ENCODE assay signal across 1 cellular context in genomic region chr1:205344010-205344808, GRCh38.
TF ChIP-seq lines count a peak whose summit lies in the region.

No MANE protein-coding gene starts in this region.

TF ChIP-seq in HepG2, 621 proteins besides CTCF, POLR2A, EP300 and RAD21 (continued from another document):
- TF ChIP-seq, protein P1, sequence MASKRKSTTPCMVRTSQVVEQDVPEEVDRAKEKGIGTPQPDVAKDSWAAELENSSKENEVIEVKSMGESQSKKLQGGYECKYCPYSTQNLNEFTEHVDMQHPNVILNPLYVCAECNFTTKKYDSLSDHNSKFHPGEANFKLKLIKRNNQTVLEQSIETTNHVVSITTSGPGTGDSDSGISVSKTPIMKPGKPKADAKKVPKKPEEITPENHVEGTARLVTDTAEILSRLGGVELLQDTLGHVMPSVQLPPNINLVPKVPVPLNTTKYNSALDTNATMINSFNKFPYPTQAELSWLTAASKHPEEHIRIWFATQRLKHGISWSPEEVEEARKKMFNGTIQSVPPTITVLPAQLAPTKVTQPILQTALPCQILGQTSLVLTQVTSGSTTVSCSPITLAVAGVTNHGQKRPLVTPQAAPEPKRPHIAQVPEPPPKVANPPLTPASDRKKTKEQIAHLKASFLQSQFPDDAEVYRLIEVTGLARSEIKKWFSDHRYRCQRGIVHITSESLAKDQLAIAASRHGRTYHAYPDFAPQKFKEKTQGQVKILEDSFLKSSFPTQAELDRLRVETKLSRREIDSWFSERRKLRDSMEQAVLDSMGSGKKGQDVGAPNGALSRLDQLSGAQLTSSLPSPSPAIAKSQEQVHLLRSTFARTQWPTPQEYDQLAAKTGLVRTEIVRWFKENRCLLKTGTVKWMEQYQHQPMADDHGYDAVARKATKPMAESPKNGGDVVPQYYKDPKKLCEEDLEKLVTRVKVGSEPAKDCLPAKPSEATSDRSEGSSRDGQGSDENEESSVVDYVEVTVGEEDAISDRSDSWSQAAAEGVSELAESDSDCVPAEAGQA (IDR thresholded peaks at IDR 0.05; ENCODE audit: low read depth) = no peak
- TF ChIP-seq, protein P1 (CRISPR knock-in tag; IDR thresholded peaks at IDR 0.05; ENCODE audit: borderline replicate concordance) = no peak
- no peak for TF ChIP-seq ZNF569 (CRISPR knock-in tag; IDR thresholded peaks at IDR 0.05; ENCODE audit: borderline replicate concordance)
- TF ChIP-seq PPARG (CRISPR knock-in tag; conservative IDR thresholded peaks at IDR 0.05) = peak; percentile 44; the same call in 1 of the 2 replicates
- no peak for TF ChIP-seq CENPT (CRISPR knock-in tag; IDR thresholded peaks at IDR 0.05; ENCODE audit: low read depth)
- peak; percentile 41; the same call in 1 of the 2 replicates for TF ChIP-seq ZNF687 (CRISPR knock-in tag; IDR thresholded peaks at IDR 0.05)
- 0 out of 2 replicates have a peak, but pooled peaks have one; percentile 38 for TF ChIP-seq HOXA3 (CRISPR knock-in tag; IDR thresholded peaks at IDR 0.05)
- no peak for TF ChIP-seq RBM39 (IDR thresholded peaks at IDR 0.05; ENCODE audit: low read depth, low read length, poor library complexity, severe bottlenecking)
- TF ChIP-seq MAZ (IDR thresholded peaks at IDR 0.05; ENCODE audit: borderline replicate concordance, low read depth, low read length) = no peak
- TF ChIP-seq MAZ (CRISPR knock-in tag; IDR thresholded peaks at IDR 0.05; ENCODE audit: low read depth) = 0 out of 2 replicates have a peak, but pooled peaks have one; percentile 28
- no peak for TF ChIP-seq ATAD3A (CRISPR knock-in tag; IDR thresholded peaks at IDR 0.05)
- TF ChIP-seq MYC (CRISPR knock-in tag; IDR thresholded peaks at IDR 0.05; ENCODE audit: borderline replicate concordance) = peak; percentile 34; the same call in 1 of the 2 replicates
- no peak for TF ChIP-seq CEBPG (CRISPR knock-in tag; IDR thresholded peaks at IDR 0.05)
- peak; percentile 53 for TF ChIP-seq BCL6 (CRISPR knock-in tag; IDR thresholded peaks at IDR 0.05)
- TF ChIP-seq NFIB (CRISPR knock-in tag; IDR thresholded peaks at IDR 0.05; ENCODE audit: borderline replicate concordance) = no peak
- no peak for TF ChIP-seq SMAD9 (CRISPR knock-in tag; IDR thresholded peaks at IDR 0.05)
- peak; percentile 75 for TF ChIP-seq FOXP4 (CRISPR knock-in tag; IDR thresholded peaks at IDR 0.05)
- no peak for TF ChIP-seq NR1H2 (CRISPR knock-in tag; IDR thresholded peaks at IDR 0.05; ENCODE audit: borderline replicate concordance, low read depth)
- TF ChIP-seq RXRA (CRISPR knock-in tag; IDR thresholded peaks at IDR 0.05) = peak; percentile 52; the same call in 1 of the 2 replicates
- TF ChIP-seq FOSL2 (CRISPR knock-in tag; IDR thresholded peaks at IDR 0.05) = 0 out of 2 replicates have a peak, but pooled peaks have one; percentile 22
- no peak for TF ChIP-seq ZNF780A (CRISPR knock-in tag; IDR thresholded peaks at IDR 0.05)
- TF ChIP-seq ZNF441 (CRISPR knock-in tag; IDR thresholded peaks at IDR 0.05; ENCODE audit: borderline replicate concordance) = peak; percentile 97
- TF ChIP-seq, protein P2, sequence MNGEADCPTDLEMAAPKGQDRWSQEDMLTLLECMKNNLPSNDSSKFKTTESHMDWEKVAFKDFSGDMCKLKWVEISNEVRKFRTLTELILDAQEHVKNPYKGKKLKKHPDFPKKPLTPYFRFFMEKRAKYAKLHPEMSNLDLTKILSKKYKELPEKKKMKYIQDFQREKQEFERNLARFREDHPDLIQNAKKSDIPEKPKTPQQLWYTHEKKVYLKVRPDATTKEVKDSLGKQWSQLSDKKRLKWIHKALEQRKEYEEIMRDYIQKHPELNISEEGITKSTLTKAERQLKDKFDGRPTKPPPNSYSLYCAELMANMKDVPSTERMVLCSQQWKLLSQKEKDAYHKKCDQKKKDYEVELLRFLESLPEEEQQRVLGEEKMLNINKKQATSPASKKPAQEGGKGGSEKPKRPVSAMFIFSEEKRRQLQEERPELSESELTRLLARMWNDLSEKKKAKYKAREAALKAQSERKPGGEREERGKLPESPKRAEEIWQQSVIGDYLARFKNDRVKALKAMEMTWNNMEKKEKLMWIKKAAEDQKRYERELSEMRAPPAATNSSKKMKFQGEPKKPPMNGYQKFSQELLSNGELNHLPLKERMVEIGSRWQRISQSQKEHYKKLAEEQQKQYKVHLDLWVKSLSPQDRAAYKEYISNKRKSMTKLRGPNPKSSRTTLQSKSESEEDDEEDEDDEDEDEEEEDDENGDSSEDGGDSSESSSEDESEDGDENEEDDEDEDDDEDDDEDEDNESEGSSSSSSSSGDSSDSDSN (CRISPR knock-in tag; IDR thresholded peaks at IDR 0.05) = 0 out of 2 replicates have a peak, but pooled peaks have one; percentile 20
- peak; percentile 91 for TF ChIP-seq SP5 (CRISPR knock-in tag; IDR thresholded peaks at IDR 0.05; ENCODE audit: borderline replicate concordance, low read depth)
